ENCODE assay signal across 25 cellular contexts in the genomic region with DNA sequence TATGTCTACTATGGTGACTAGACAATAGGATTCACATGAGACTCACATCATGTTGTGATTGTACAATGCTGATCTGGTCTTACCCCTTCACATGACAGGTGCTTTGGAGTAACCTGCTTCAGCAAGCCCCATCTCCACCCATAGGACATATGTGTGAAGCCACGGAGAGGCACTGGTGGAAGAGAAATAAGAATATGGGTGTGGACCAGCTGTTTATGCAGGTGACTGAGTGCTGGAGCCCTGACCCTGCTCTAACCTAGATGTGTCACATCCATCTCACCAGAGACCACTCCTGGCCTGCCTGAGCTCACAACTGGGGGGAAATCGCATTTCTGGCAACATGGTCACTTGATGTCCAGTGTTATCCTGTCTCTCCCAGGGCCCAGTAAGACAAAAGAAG.
"Had no signal": no experiment of that assay in that cellular context is flagged by ENCODE, and none has a peak within 500 bp of the region (broad histone marks: within the 10 kb centered on the region; RNA-seq: fewer than 3 reads in every experiment).

No MANE protein-coding gene starts in this region.

- ATAC-seq: esophagus mucosa; gastroesophageal sphincter; heart left ventricle; left ventricle myocardium superior; lower lobe of right lung; natural killer cell; psoas muscle; right cardiac atrium; stimulated activated memory B cell treated with anti-CD40 and anti-IgM and Interleukin-4, amounts not matched to agents 10 μg/mL and 1 μg/mL and 100 μg/mL, for 72 hours had no signal

- H3K4me3 Mint-ChIP-seq: endodermal cell; natural killer cell; stimulated activated memory B cell treated with anti-CD40 and anti-IgM and Interleukin-4, amounts not matched to agents 10 μg/mL and 1 μg/mL and 100 μg/mL, for 72 hours; stimulated activated naive CD8-positive, alpha-beta T cell treated with anti-CD3 and anti-CD28 coated beads, Interleukin-15, Interleukin-2, amounts not matched to agents 100 ng/mL and 50 ng/mL, for 24 hours had no signal

- H3K9me3 ChIP-seq: heart left ventricle, lower lobe of right lung, ovary, psoas muscle, sigmoid colon, thoracic aorta, tibial nerve, upper lobe of left lung had no signal

- H3K36me3 ChIP-seq: gastroesophageal sphincter, heart left ventricle, lower lobe of right lung, ovary, sigmoid colon, thoracic aorta, tibial nerve, upper lobe of left lung had no signal

- DNase-seq: dorsolateral prefrontal cortex; effector CD4-positive, alpha-beta T cell; endodermal cell; foreskin fibroblast; heart left ventricle; left ventricle myocardium superior; lower lobe of right lung; natural killer cell; occipital lobe; ovary; posterior cingulate gyrus; psoas muscle; right cardiac atrium; sigmoid colon; stimulated activated CD4-positive, alpha-beta T cell treated with anti-CD3 and anti-CD28 coated beads, Interleukin-2, amount 100 ng/mL, for 24 hours; stimulated activated CD4-positive, alpha-beta T cell treated with anti-CD3 and anti-CD28 coated beads, Interleukin-4, amount 100 ng/mL, for 24 hours; upper lobe of left lung had no signal

- H3K4me1 Mint-ChIP-seq: endodermal cell; stimulated activated memory B cell treated with anti-CD40 and anti-IgM and Interleukin-4, amounts not matched to agents 10 μg/mL and 1 μg/mL and 100 μg/mL, for 72 hours had no signal

- H3K9me3 Mint-ChIP-seq: endodermal cell; natural killer cell; stimulated activated memory B cell treated with anti-CD40 and anti-IgM and Interleukin-4, amounts not matched to agents 10 μg/mL and 1 μg/mL and 100 μg/mL, for 72 hours; stimulated activated naive CD8-positive, alpha-beta T cell treated with anti-CD3 and anti-CD28 coated beads, Interleukin-15, Interleukin-2, amounts not matched to agents 100 ng/mL and 50 ng/mL, for 24 hours had no signal

- H3K4me3 ChIP-seq: dorsolateral prefrontal cortex, gastroesophageal sphincter, heart left ventricle, hepatocyte, lower lobe of right lung, ovary, psoas muscle, sigmoid colon, thoracic aorta, tibial nerve, upper lobe of left lung had no signal

- H3K4me2 ChIP-seq: hepatocyte had no signal

- H3K36me3 Mint-ChIP-seq: natural killer cell; stimulated activated memory B cell treated with anti-CD40 and anti-IgM and Interleukin-4, amounts not matched to agents 10 μg/mL and 1 μg/mL and 100 μg/mL, for 72 hours had no signal

- H3K79me2 ChIP-seq: hepatocyte had no signal

- H3K4me1 ChIP-seq: gastroesophageal sphincter, heart left ventricle, lower lobe of right lung, psoas muscle, sigmoid colon, tibial nerve, upper lobe of left lung had no signal

- H3K27ac Mint-ChIP-seq: endodermal cell; stimulated activated memory B cell treated with anti-CD40 and anti-IgM and Interleukin-4, amounts not matched to agents 10 μg/mL and 1 μg/mL and 100 μg/mL, for 72 hours; stimulated activated naive CD8-positive, alpha-beta T cell treated with anti-CD3 and anti-CD28 coated beads, Interleukin-15, Interleukin-2, amounts not matched to agents 100 ng/mL and 50 ng/mL, for 24 hours had no signal

- H2AFZ ChIP-seq: hepatocyte had no signal

- H3K27ac ChIP-seq: dorsolateral prefrontal cortex, epithelial cell of prostate, gastroesophageal sphincter, heart left ventricle, hepatocyte, lower lobe of right lung, ovary, psoas muscle, sigmoid colon, thoracic aorta, tibial nerve, upper lobe of left lung had no signal

- H3K27me3 ChIP-seq: hepatocyte, ovary, sigmoid colon, upper lobe of left lung had no signal
